In genomic region chr7:16420649-16421332, GRCh38 we compare ENCODE assay signal across 1 cellular context.
A peak's percentile ranks its signal among the peaks of the same experiment; 100 is the strongest.
TF ChIP-seq lines count a peak whose summit lies in the region.

No MANE protein-coding gene starts in this region.

TF ChIP-seq in HepG2, 621 proteins besides CTCF, POLR2A, EP300 and RAD21 (continued from another document and continues in another):
- TF ChIP-seq KLF16 (CRISPR knock-in tag; IDR thresholded peaks at IDR 0.05), result 0 out of 4 replicates have a peak, but pooled peaks of 1 of the 2 experiments have one; percentile 18
- no peak for TF ChIP-seq HNRNPH1 (optimal IDR thresholded peaks at IDR 0.05; ENCODE audit: low read depth, low read length)
- peak; percentile 47 for TF ChIP-seq XRCC5 (optimal IDR thresholded peaks at IDR 0.05; ENCODE audit: low read length)
- peak; percentile 69 for TF ChIP-seq RBM39 (IDR thresholded peaks at IDR 0.05; ENCODE audit: low read depth, low read length, poor library complexity, severe bottlenecking)
- TF ChIP-seq, protein P1, sequence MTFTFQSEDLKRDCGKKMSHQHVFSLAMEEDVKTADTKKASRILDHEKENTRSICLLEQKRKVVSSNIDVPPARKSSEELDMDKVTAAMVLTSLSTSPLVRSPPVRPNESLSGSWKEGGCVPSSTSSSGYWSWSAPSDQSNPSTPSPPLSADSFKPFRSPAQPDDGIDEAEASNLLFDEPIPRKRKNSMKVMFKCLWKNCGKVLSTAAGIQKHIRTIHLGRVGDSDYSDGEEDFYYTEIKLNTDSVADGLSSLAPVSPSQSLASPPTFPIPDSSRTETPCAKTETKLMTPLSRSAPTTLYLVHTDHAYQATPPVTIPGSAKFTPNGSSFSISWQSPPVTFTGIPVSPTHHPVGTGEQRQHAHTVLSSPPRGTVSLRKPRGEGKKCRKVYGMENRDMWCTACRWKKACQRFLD (CRISPR knock-in tag; IDR thresholded peaks at IDR 0.05; ENCODE audit: borderline replicate concordance), result no peak
- peak; percentile 75 for TF ChIP-seq ZNF142 (CRISPR knock-in tag; IDR thresholded peaks at IDR 0.05)
- peak; percentile 27; the same call in 1 of the 2 replicates for TF ChIP-seq KLF13 (CRISPR knock-in tag; IDR thresholded peaks at IDR 0.05)
- TF ChIP-seq ZFX (CRISPR knock-in tag; IDR thresholded peaks at IDR 0.05; ENCODE audit: low read depth), result peak; percentile 86
- TF ChIP-seq HMGXB3 (CRISPR knock-in tag; IDR thresholded peaks at IDR 0.05; ENCODE audit: borderline replicate concordance), result peak; percentile 19; the same call in 1 of the 2 replicates
- peak; percentile 16; the same call in 1 of the 2 replicates for TF ChIP-seq KMT2A (CRISPR knock-in tag; IDR thresholded peaks at IDR 0.05)
- TF ChIP-seq, protein P2, sequence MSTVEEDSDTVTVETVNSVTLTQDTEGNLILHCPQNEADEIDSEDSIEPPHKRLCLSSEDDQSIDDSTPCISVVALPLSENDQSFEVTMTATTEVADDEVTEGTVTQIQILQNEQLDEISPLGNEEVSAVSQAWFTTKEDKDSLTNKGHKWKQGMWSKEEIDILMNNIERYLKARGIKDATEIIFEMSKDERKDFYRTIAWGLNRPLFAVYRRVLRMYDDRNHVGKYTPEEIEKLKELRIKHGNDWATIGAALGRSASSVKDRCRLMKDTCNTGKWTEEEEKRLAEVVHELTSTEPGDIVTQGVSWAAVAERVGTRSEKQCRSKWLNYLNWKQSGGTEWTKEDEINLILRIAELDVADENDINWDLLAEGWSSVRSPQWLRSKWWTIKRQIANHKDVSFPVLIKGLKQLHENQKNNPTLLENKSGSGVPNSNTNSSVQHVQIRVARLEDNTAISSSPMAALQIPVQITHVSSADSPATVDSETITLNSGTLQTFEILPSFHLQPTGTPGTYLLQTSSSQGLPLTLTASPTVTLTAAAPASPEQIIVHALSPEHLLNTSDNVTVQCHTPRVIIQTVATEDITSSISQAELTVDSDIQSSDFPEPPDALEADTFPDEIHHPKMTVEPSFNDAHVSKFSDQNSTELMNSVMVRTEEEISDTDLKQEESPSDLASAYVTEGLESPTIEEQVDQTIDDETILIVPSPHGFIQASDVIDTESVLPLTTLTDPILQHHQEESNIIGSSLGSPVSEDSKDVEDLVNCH (CRISPR knock-in tag; IDR thresholded peaks at IDR 0.05), result 0 out of 2 replicates have a peak, but pooled peaks have one; percentile 37
- 0 out of 2 replicates have a peak, but pooled peaks have one; percentile 37 for TF ChIP-seq ZNF567 (CRISPR knock-in tag; IDR thresholded peaks at IDR 0.05; ENCODE audit: borderline replicate concordance)
- 0 out of 2 replicates have a peak, but pooled peaks have one; percentile 14 for TF ChIP-seq ZNF672 (CRISPR knock-in tag; IDR thresholded peaks at IDR 0.05)
- 0 out of 2 replicates have a peak, but pooled peaks have one; percentile 37 for TF ChIP-seq SMAD3 (CRISPR knock-in tag; IDR thresholded peaks at IDR 0.05)
- TF ChIP-seq SMAD9 (CRISPR knock-in tag; IDR thresholded peaks at IDR 0.05), result 0 out of 2 replicates have a peak, but pooled peaks have one; percentile 28
- TF ChIP-seq GMEB1 (CRISPR knock-in tag; IDR thresholded peaks at IDR 0.05; ENCODE audit: borderline replicate concordance), result 0 out of 2 replicates have a peak, but pooled peaks have one; percentile 28
- peak; percentile 36; the same call in 1 of the 2 replicates for TF ChIP-seq ZSCAN25 (CRISPR knock-in tag; IDR thresholded peaks at IDR 0.05)
- TF ChIP-seq ZNF891 (CRISPR knock-in tag; IDR thresholded peaks at IDR 0.05), result peak; percentile 75
- peak; percentile 14; the same call in 1 of the 2 replicates for TF ChIP-seq ZNF343 (CRISPR knock-in tag; IDR thresholded peaks at IDR 0.05)
- no peak for TF ChIP-seq THYN1 (CRISPR knock-in tag; IDR thresholded peaks at IDR 0.05; ENCODE audit: borderline replicate concordance, low read depth)
- TF ChIP-seq ZXDC (CRISPR knock-in tag; IDR thresholded peaks at IDR 0.05), result peak; percentile 31; the same call in 1 of the 2 replicates
- TF ChIP-seq ZNF883 (CRISPR knock-in tag; IDR thresholded peaks at IDR 0.05; ENCODE audit: not compliant biosample characterization), result peak; percentile 42
- peak; percentile 76 for TF ChIP-seq CHD2 (IDR thresholded peaks at IDR 0.05; ENCODE audit: low read depth, low read length)
- TF ChIP-seq, protein P3, sequence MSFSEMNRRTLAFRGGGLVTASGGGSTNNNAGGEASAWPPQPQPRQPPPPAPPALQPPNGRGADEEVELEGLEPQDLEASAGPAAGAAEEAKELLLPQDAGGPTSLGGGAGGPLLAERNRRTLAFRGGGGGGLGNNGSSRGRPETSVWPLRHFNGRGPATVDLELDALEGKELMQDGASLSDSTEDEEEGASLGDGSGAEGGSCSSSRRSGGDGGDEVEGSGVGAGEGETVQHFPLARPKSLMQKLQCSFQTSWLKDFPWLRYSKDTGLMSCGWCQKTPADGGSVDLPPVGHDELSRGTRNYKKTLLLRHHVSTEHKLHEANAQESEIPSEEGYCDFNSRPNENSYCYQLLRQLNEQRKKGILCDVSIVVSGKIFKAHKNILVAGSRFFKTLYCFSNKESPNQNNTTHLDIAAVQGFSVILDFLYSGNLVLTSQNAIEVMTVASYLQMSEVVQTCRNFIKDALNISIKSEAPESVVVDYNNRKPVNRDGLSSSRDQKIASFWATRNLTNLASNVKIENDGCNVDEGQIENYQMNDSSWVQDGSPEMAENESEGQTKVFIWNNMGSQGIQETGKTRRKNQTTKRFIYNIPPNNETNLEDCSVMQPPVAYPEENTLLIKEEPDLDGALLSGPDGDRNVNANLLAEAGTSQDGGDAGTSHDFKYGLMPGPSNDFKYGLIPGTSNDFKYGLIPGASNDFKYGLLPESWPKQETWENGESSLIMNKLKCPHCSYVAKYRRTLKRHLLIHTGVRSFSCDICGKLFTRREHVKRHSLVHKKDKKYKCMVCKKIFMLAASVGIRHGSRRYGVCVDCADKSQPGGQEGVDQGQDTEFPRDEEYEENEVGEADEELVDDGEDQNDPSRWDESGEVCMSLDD (CRISPR knock-in tag; IDR thresholded peaks at IDR 0.05; ENCODE audit: borderline replicate concordance), result peak; percentile 95
- TF ChIP-seq HNF4G (IDR thresholded peaks at IDR 0.05; ENCODE audit: borderline replicate concordance, low read depth, low read length), result no peak
- TF ChIP-seq HNF4G (CRISPR knock-in tag; IDR thresholded peaks at IDR 0.05; ENCODE audit: borderline replicate concordance, low read depth), result peak; percentile 19; the same call in 1 of the 2 replicates
- 0 out of 2 replicates have a peak, but pooled peaks have one; percentile 22 for TF ChIP-seq NR2C2 (CRISPR knock-in tag; IDR thresholded peaks at IDR 0.05; ENCODE audit: borderline replicate concordance)
- TF ChIP-seq ZNF143 (CRISPR knock-in tag; IDR thresholded peaks at IDR 0.05), result peak; percentile 5; the same call in 1 of the 2 replicates
- 0 out of 2 replicates have a peak, but pooled peaks have one; percentile 69 for TF ChIP-seq ZNF790 (CRISPR knock-in tag; IDR thresholded peaks at IDR 0.05; ENCODE audit: borderline replicate concordance)
- TF ChIP-seq PHF20 (CRISPR knock-in tag; IDR thresholded peaks at IDR 0.05), result peak; percentile 39
- TF ChIP-seq CENPX (CRISPR knock-in tag; IDR thresholded peaks at IDR 0.05), result 0 out of 2 replicates have a peak, but pooled peaks have one; percentile 44
- TF ChIP-seq, protein P4, sequence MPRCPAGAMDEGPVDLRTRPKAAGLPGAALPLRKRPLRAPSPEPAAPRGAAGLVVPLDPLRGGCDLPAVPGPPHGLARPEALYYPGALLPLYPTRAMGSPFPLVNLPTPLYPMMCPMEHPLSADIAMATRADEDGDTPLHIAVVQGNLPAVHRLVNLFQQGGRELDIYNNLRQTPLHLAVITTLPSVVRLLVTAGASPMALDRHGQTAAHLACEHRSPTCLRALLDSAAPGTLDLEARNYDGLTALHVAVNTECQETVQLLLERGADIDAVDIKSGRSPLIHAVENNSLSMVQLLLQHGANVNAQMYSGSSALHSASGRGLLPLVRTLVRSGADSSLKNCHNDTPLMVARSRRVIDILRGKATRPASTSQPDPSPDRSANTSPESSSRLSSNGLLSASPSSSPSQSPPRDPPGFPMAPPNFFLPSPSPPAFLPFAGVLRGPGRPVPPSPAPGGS (CRISPR knock-in tag; IDR thresholded peaks at IDR 0.05), result no peak
